In genomic region chr14:103847439-103847953, GRCh38 we compare ENCODE assay signal across 8 cellular contexts. TPM values are rescaled to one million over a fixed set of nuclear protein-coding genes. Genes with fewer than 3 reads are reported as not detected.
DNase-seq lines count a peak whose midpoint lies in the region; ATAC-seq and TF ChIP-seq lines count a peak whose summit lies in the region.

A gene with protein sequence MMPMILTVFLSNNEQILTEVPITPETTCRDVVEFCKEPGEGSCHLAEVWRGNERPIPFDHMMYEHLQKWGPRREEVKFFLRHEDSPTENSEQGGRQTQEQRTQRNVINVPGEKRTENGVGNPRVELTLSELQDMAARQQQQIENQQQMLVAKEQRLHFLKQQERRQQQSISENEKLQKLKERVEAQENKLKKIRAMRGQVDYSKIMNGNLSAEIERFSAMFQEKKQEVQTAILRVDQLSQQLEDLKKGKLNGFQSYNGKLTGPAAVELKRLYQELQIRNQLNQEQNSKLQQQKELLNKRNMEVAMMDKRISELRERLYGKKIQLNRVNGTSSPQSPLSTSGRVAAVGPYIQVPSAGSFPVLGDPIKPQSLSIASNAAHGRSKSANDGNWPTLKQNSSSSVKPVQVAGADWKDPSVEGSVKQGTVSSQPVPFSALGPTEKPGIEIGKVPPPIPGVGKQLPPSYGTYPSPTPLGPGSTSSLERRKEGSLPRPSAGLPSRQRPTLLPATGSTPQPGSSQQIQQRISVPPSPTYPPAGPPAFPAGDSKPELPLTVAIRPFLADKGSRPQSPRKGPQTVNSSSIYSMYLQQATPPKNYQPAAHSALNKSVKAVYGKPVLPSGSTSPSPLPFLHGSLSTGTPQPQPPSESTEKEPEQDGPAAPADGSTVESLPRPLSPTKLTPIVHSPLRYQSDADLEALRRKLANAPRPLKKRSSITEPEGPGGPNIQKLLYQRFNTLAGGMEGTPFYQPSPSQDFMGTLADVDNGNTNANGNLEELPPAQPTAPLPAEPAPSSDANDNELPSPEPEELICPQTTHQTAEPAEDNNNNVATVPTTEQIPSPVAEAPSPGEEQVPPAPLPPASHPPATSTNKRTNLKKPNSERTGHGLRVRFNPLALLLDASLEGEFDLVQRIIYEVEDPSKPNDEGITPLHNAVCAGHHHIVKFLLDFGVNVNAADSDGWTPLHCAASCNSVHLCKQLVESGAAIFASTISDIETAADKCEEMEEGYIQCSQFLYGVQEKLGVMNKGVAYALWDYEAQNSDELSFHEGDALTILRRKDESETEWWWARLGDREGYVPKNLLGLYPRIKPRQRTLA (minus strand): TSS chr14:103847575. CDS start chr14:103847307, 268 bp downstream.

- H3K4me1 Mint-ChIP-seq in Caco-2 (ENCODE audit: low read depth, unreplicated experiment) = no peaks in the 10 kb centered on the region
- H3K4me1 Mint-ChIP-seq in activated T-cell treated with anti-CD3 and anti-CD28 coated beads, Interleukin-2, amount 50 U/mL, for 24 hours (ENCODE audit: low read depth) = peaks cover 15% of the 10 kb centered on the region

- intact Hi-C loops in Caco-2 (cut with micrococcal nuclease; ENCODE audit: unreplicated experiment) (loop anchor here (2.0 kb wide), 1 partner anchor 33 kb away; no protein-coding TSS in a partner anchor), OCI-LY7 (cut with micrococcal nuclease; ENCODE audit: unreplicated experiment) (loop anchor here (5.0 kb wide), 1 partner anchor 285 kb away; the partner anchor contains the start of genes BAG5 and COA8)

- H3K9me2 ChIP-seq in OCI-LY7 (ENCODE audit: insufficient read depth, low read length) = no peaks in the 10 kb centered on the region

- peaks cover 11% of the 10 kb centered on the region for H3K36me3 Mint-ChIP-seq in Caco-2 (ENCODE audit: insufficient read depth, unreplicated experiment)
- H3K36me3 Mint-ChIP-seq in activated T-cell treated with anti-CD3 and anti-CD28 coated beads, Interleukin-2, amount 50 U/mL, for 24 hours (ENCODE audit: low read depth) = peaks cover 12% of the 10 kb centered on the region

- peak within 1 kb of the TSS; percentile 45 for H3K27ac Mint-ChIP-seq in Caco-2 (ENCODE audit: unreplicated experiment)
- H3K27ac Mint-ChIP-seq in activated T-cell treated with anti-CD3 and anti-CD28 coated beads, Interleukin-2, amount 50 U/mL, for 24 hours = peak within 1 kb of the TSS; percentile 80

- H3K36me3 ChIP-seq in Caco-2 (ENCODE audit: control insufficient read depth, insufficient read depth, low read length) = no peaks in the 10 kb centered on the region
- H3K36me3 ChIP-seq in OCI-LY7 (ENCODE audit: insufficient read depth, low read length) = no peaks in the 10 kb centered on the region
- H3K36me3 ChIP-seq in esophagus (ENCODE audit: control insufficient read depth in 2 of 2, insufficient read depth in 2 of 2, low read length in 1 of 2) = no peaks in the 10 kb centered on the region
- no peaks in the 10 kb centered on the region for H3K36me3 ChIP-seq in muscle layer of colon (ENCODE audit: insufficient read depth, low read length)

- peak within 1 kb of the TSS; percentile 97 for H3K4me2 ChIP-seq in OCI-LY7 (ENCODE audit: low read length)

- peak within 1 kb of the TSS; percentile 84 for H3K4me3 Mint-ChIP-seq in Caco-2 (ENCODE audit: unreplicated experiment)
- H3K4me3 Mint-ChIP-seq in activated T-cell treated with anti-CD3 and anti-CD28 coated beads, Interleukin-2, amount 50 U/mL, for 24 hours = peak within 1 kb of the TSS; percentile 86

- DNase-seq in Caco-2 (peak; percentile 92 to 96), HUDEP-2 (lab: John Stamatoyannopoulos, UW; ENCODE audit: unreplicated experiment in 76 of 76) (peak in 72 of 76 experiments; percentile 6 to 92 (median 80)), OCI-LY7 (ENCODE audit: low spot score) (peak; percentile 93)
- DNase-seq in activated T-cell treated with anti-CD3 and anti-CD28 coated beads, Interleukin-2, amount 50 U/mL, for 24 hours = peak; percentile 96
- peak; percentile 95 for DNase-seq in stimulated activated CD8-positive, alpha-beta memory T cell treated with anti-CD3 and anti-CD28 coated beads, Interleukin-4, amount 100 ng/mL, for 48 hours

- no peaks in the 10 kb centered on the region for H3K9me3 ChIP-seq in Caco-2
- H3K9me3 ChIP-seq in OCI-LY7 (ENCODE audit: low read length) = no peaks in the 10 kb centered on the region
- no peaks in the 10 kb centered on the region for H3K9me3 ChIP-seq in esophagus (ENCODE audit: control insufficient read depth in 2 of 2, insufficient read depth in 1 of 2, low read depth in 1 of 2, low read length in 1 of 2)
- no peaks in the 10 kb centered on the region for H3K9me3 ChIP-seq in muscle layer of colon (ENCODE audit: low read length)

- BruUV-seq in Caco-2 (replicated peaks; lab: Mats Ljungman, UMichigan) (no TSS peak), OCI-LY7 (replicated peaks; lab: Mats Ljungman, UMichigan) (no TSS peak)

- H4K20me1 ChIP-seq in OCI-LY7 (ENCODE audit: insufficient read depth, low read length) = no peaks in the 10 kb centered on the region; the same call in 1 of the 2 replicates

- H3K27me3 ChIP-seq in Caco-2 (replicated peaks; ENCODE audit: control insufficient read depth, insufficient read depth, low read length) (no peaks in the 10 kb centered on the region), esophagus (ENCODE audit: control insufficient read depth in 1 of 2, insufficient read depth in 2 of 2, low read length in 2 of 2) (no peaks in the 10 kb centered on the region), muscle layer of colon (ENCODE audit: control insufficient read depth in 1 of 2, insufficient read depth in 2 of 2, low read length in 2 of 2) (no peaks in the 10 kb centered on the region)

- 0 to 1% methylated on average over 18 to 73 of the region's 73 CpGs for WGBS in esophagus, 2 donors

- ATAC-seq in GM21381 (IDR thresholded peaks at IDR 0.05; ENCODE audit: unreplicated experiment) = peak; percentile 86

- H3K27ac ChIP-seq in OCI-LY7 (ENCODE audit: low read depth, low read length, poor library complexity, severe bottlenecking) = no peak within 1 kb of the TSS
- H3K27ac ChIP-seq in esophagus (ENCODE audit: low read depth in 2 of 2, low read length in 1 of 2) = peak within 1 kb of the TSS; percentile 88 to 94
- H3K27ac ChIP-seq in muscle layer of colon (ENCODE audit: low read depth, low read length) = peak within 1 kb of the TSS; percentile 72

- H3K4me1 ChIP-seq in Caco-2 (peaks cover 6% of the 10 kb centered on the region), OCI-LY7 (ENCODE audit: insufficient read depth, low read length, poor library complexity, severe bottlenecking) (peaks cover 11% of the 10 kb centered on the region), esophagus (ENCODE audit: control insufficient read depth in 2 of 2, insufficient read depth in 2 of 2, low read length in 1 of 2) (peaks cover 0 to 4% of the 10 kb centered on the region in 2 donors), muscle layer of colon (ENCODE audit: insufficient read depth, low read length) (peaks cover 18% of the 10 kb centered on the region)

- H2AFZ ChIP-seq in OCI-LY7 (ENCODE audit: low read length) = peak within 1 kb of the TSS; percentile 77

- POLR2A ChIA-PET in Caco-2 (lab: Charles Lee) (no interaction called here), OCI-LY7 (lab: Charles Lee) (interaction anchor here (1.6 kb wide), 1 partner anchor 41 kb away, joined by 4 read pairs; no protein-coding TSS in a partner anchor)

- H3K79me2 ChIP-seq in OCI-LY7 (ENCODE audit: insufficient read depth, low read depth, low read length) = no peaks in the 10 kb centered on the region; the same call in 1 of the 2 replicates

- H3K9me3 Mint-ChIP-seq in Caco-2 (ENCODE audit: unreplicated experiment) = no peaks in the 10 kb centered on the region
- H3K9me3 Mint-ChIP-seq in activated T-cell treated with anti-CD3 and anti-CD28 coated beads, Interleukin-2, amount 50 U/mL, for 24 hours = no peaks in the 10 kb centered on the region

- TF ChIP-seq CTCF in Caco-2 (IDR thresholded peaks at IDR 0.05; ENCODE audit: insufficient read depth in 1 of 2, low read depth in 1 of 2, low read length in 1 of 2, severe bottlenecking in 1 of 2, unreplicated experiment in 1 of 2) (no peak), OCI-LY7 (conservative IDR thresholded peaks at IDR 0.05; ENCODE audit: low read length) (no peak)

- CTCF ChIA-PET in Caco-2 (lab: Charles Lee) (no interaction called here), OCI-LY7 (lab: Charles Lee; ENCODE audit: unreplicated experiment) (no interaction called here)

- no peak within 1 kb of the TSS for H3K9ac ChIP-seq in muscle layer of colon (ENCODE audit: low read length)

- H3K4me3 ChIP-seq in Caco-2 (ENCODE audit: low read depth, low read length) (peak within 1 kb of the TSS; percentile 91), OCI-LY7 (ENCODE audit: low read depth, low read length, poor library complexity, severe bottlenecking) (peak within 1 kb of the TSS; percentile 80), esophagus (ENCODE audit: low read depth in 1 of 2, low read length in 2 of 2) (peak within 1 kb of the TSS; percentile 69 to 87), muscle layer of colon (ENCODE audit: low read depth in 1 of 2, low read length in 2 of 2) (peak within 1 kb of the TSS; percentile 73 to 74)

- no peaks in the 10 kb centered on the region for H3K27me3 Mint-ChIP-seq in Caco-2 (ENCODE audit: insufficient read depth, unreplicated experiment)
- H3K27me3 Mint-ChIP-seq in activated T-cell treated with anti-CD3 and anti-CD28 coated beads, Interleukin-2, amount 50 U/mL, for 24 hours = no peaks in the 10 kb centered on the region

RNA-seq across cellular contexts. Expression of the gene that starts here (rescaled TPM):
- total RNA-seq in Caco-2 (2022) (15.8 and 16.7 TPM in 2 replicates), OCI-LY7 (2022) (13.1 and 18.9 TPM in 2 replicates)
- total RNA-seq in OCI-LY7 (2014; rRNA removed; shearing (Covaris generic)) = 8.2 and 9.7 TPM in 2 replicates
- 10 to 100 TPM; 16.4 to 28.4 TPM for polyA plus RNA-seq in esophagus
